19 cellular contexts compared by ENCODE assay signal in the genomic region with DNA sequence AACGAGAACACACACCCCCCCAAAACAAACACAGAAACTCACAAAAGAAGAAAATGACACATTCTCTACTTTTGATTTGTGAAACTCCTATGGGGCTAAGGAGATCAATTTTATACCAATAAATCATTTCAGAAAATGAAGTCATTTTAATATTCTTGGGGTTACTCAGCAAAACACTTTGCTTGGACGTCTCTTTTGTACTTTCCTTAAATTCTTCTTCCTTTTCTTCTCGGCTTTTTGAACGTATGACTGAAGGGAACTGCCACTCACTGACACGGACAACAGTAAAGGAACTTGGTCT.
A peak's percentile ranks its signal among the peaks of the same experiment; 100 is the strongest.
DNase-seq lines count a peak whose midpoint lies in the region; TF ChIP-seq lines count a peak whose summit lies in the region.
"Had no signal": no experiment of that assay in that cellular context is flagged by ENCODE, and none has a peak within 500 bp of the region (broad histone marks: within the 10 kb centered on the region; RNA-seq: fewer than 3 reads in every experiment).

No MANE protein-coding gene starts in this region.

- H3K27me3 ChIP-seq in CD8-positive, alpha-beta memory T cell (ENCODE audit: insufficient read depth, low read length, poor library complexity, severe bottlenecking), result no peaks in the 10 kb centered on the region
- H3K27me3 ChIP-seq in osteoblast (ENCODE audit: insufficient read depth, low read length), result no peaks in the 10 kb centered on the region
- H3K27me3 ChIP-seq: BLaER1, heart right ventricle, sigmoid colon had no signal

- H3K9me3 Mint-ChIP-seq in CD8-positive, alpha-beta memory T cell, result no peaks in the 10 kb centered on the region
- H3K9me3 Mint-ChIP-seq in HFFc6 (peaks cover 7% of the 10 kb centered on the region; the same call in 1 of the 2 replicates), brain (no peaks in the 10 kb centered on the region)

- TF ChIP-seq CTCF in HFFc6 (IDR thresholded peaks at IDR 0.05) (no peak), brain (conservative IDR thresholded peaks at IDR 0.05) (no peak), osteoblast (IDR thresholded peaks at IDR 0.05; ENCODE audit: extremely low read depth, low read depth, low read length) (no peak)

- DNase-seq in CD8-positive, alpha-beta memory T cell, result no peak
- DNase-seq in HFFc6, result no peak
- no peak for DNase-seq in osteoblast (ENCODE audit: insufficient read length, low spot score, missing footprints)
- DNase-seq in hepatic stellate cell (ENCODE audit: low spot score), result no peak
- DNase-seq in Kasumi-1 (lab: John Stamatoyannopoulos, UW), result no peak
- DNase-seq in NCI-H187 treated with DMSO at 0.1 percent for 48 hours (lab: John Stamatoyannopoulos, UW), result no peak
- DNase-seq: caudate nucleus; DND-41; effector CD8-positive, alpha-beta T cell; heart right ventricle; KG1; NCI-H1092 treated with DMSO at 0.1 percent for 48 hours; NCI-H2171 treated with DMSO at 0.1 percent for 48 hours; NCI-H774; occipital lobe; sigmoid colon had no signal

- no peaks in the 10 kb centered on the region for H3K36me3 Mint-ChIP-seq in CD8-positive, alpha-beta memory T cell
- H3K36me3 Mint-ChIP-seq in HFFc6 (ENCODE audit: low read depth), result peaks cover 17% of the 10 kb centered on the region
- H3K36me3 Mint-ChIP-seq in brain, result no peaks in the 10 kb centered on the region

- peak overlapping the region in 3 of 8 donors; percentile 4 to 35 (median 33) for H3K27ac Mint-ChIP-seq in CD8-positive, alpha-beta memory T cell
- H3K27ac Mint-ChIP-seq in HFFc6 (peak overlapping the region; percentile 11), brain (peak overlapping the region in 3 of 5 experiments; percentile 36 to 90 (median 40))

- H4K20me1 ChIP-seq in osteoblast (ENCODE audit: insufficient read depth, low read length), result no peaks in the 10 kb centered on the region
- H4K20me1 ChIP-seq: BLaER1 had no signal

- H3K4me2 ChIP-seq in osteoblast (ENCODE audit: insufficient read depth, low read length), result no peak overlapping the region
- H3K4me2 ChIP-seq: BLaER1 had no signal

- no peaks in the 10 kb centered on the region for H3K9me3 ChIP-seq in CD8-positive, alpha-beta memory T cell (ENCODE audit: low read length)
- H3K9me3 ChIP-seq in osteoblast (ENCODE audit: low read depth, low read length), result no peaks in the 10 kb centered on the region
- H3K9me3 ChIP-seq: BLaER1, heart right ventricle, sigmoid colon, thoracic aorta had no signal

- H3K27me3 Mint-ChIP-seq in CD8-positive, alpha-beta memory T cell, result peaks cover 0 to 6% of the 10 kb centered on the region in 2 donors
- no peaks in the 10 kb centered on the region; the same call in 1 of the 2 replicates for H3K27me3 Mint-ChIP-seq in HFFc6 (ENCODE audit: insufficient read depth)
- H3K27me3 Mint-ChIP-seq in brain, result no peaks in the 10 kb centered on the region

- POLR2A ChIA-PET in CD8-positive, alpha-beta memory T cell (lab: Charles Lee), result no interaction called here

- no peaks in the 10 kb centered on the region for H3K4me1 ChIP-seq in CD8-positive, alpha-beta memory T cell (ENCODE audit: insufficient read depth, low read length)
- peaks cover 20% of the 10 kb centered on the region for H3K4me1 ChIP-seq in osteoblast (ENCODE audit: insufficient read depth, low read length)

- H3K79me2 ChIP-seq in osteoblast (ENCODE audit: insufficient read depth, low read length), result no peaks in the 10 kb centered on the region

- CTCF ChIA-PET in CD8-positive, alpha-beta memory T cell (lab: Charles Lee), result interaction anchor here (0.9 to 1.2 kb wide), 2 partner anchors 9 kb away, joined by 4 read pairs; no protein-coding TSS in a partner anchor

- no peak overlapping the region for H3K4me3 Mint-ChIP-seq in CD8-positive, alpha-beta memory T cell
- no peak overlapping the region for H3K4me3 Mint-ChIP-seq in HFFc6
- no peak overlapping the region for H3K4me3 Mint-ChIP-seq in brain

- H3K4me1 Mint-ChIP-seq in CD8-positive, alpha-beta memory T cell, result peaks cover 0 to 5% (median 0%) of the 10 kb centered on the region in 3 donors
- H3K4me1 Mint-ChIP-seq in HFFc6 (ENCODE audit: low read depth), result peaks cover 41% of the 10 kb centered on the region
- H3K4me1 Mint-ChIP-seq in brain, result peaks cover 37% of the 10 kb centered on the region

- H3K4me3 ChIP-seq in CD8-positive, alpha-beta memory T cell (ENCODE audit: low read length), result no peak overlapping the region
- no peak overlapping the region for H3K4me3 ChIP-seq in osteoblast (ENCODE audit: insufficient read depth, low read length)
- H3K4me3 ChIP-seq: BLaER1, heart right ventricle, sigmoid colon, thoracic aorta had no signal

- peak overlapping the region; percentile 88 for H2AFZ ChIP-seq in osteoblast (ENCODE audit: low read length)

- H3K36me3 ChIP-seq in CD8-positive, alpha-beta memory T cell (ENCODE audit: insufficient read depth, low read length), result no peaks in the 10 kb centered on the region
- no peaks in the 10 kb centered on the region for H3K36me3 ChIP-seq in osteoblast (ENCODE audit: insufficient read depth, low read length)
- H3K36me3 ChIP-seq: BLaER1, heart right ventricle, sigmoid colon, thoracic aorta had no signal

- peak overlapping the region; percentile 97 for H3K27ac ChIP-seq in CD8-positive, alpha-beta memory T cell (ENCODE audit: low read depth, low read length)
- H3K27ac ChIP-seq in osteoblast (ENCODE audit: low read depth, low read length), result no peak overlapping the region
- H3K27ac ChIP-seq: BLaER1, sigmoid colon, thoracic aorta had no signal
